13 cellular contexts compared by ENCODE assay signal in the genomic region with DNA sequence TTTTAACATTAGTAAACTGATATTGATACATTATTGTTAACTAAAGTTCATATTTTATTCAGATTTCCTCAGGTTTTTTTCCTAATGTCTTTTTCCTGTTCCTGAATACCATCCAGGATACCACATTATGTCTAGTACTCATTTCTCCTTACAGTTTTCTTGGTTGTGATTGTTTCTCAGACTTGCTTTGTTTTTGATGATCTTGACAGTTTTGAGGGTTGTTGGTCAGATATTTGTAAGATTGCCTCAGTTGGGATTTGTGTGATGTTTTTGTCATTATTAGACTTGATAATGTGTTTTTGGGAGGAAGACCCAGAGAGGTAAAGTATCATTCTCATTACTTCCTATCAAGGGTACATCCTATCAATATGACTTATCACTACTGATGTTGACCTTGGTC.
"Had no signal": no experiment of that assay in that cellular context is flagged by ENCODE, and none has a peak within 500 bp of the region (broad histone marks: within the 10 kb centered on the region; RNA-seq: fewer than 3 reads in every experiment).

No MANE protein-coding gene starts in this region.

- ATAC-seq: pancreas had no signal

- H3K36me3 ChIP-seq: breast epithelium, neural progenitor cell, pancreas had no signal

- H3K9ac ChIP-seq: neural progenitor cell had no signal

- H3K27ac Mint-ChIP-seq: activated naive CD8-positive, alpha-beta T cell treated with anti-CD3 and anti-CD28 coated beads, Interleukin-2, amount 10 ng/mL, durations not matched to agents 7 days and 5 days; activated T-helper 2 cell treated with anti-CD3 and anti-CD28 coated beads, Interferon-gamma antibody, Interleukin-2, Interleukin-4, amounts not matched to agents 10 μg/mL and 5 μg/mL and 100 μg/mL, durations not matched to agents 14 hours and 24 hours and 36 hours; neural progenitor cell; stimulated activated naive CD8-positive, alpha-beta T cell treated with anti-CD3 and anti-CD28 coated beads, Interleukin-15, Interleukin-2, amounts not matched to agents 100 ng/mL and 50 ng/mL, for 24 hours had no signal

- H2AFZ ChIP-seq: neural progenitor cell had no signal

- H3K4me3 Mint-ChIP-seq: activated naive CD8-positive, alpha-beta T cell treated with anti-CD3 and anti-CD28 coated beads, Interleukin-2, amount 10 ng/mL, durations not matched to agents 7 days and 5 days; neural progenitor cell; stimulated activated naive CD8-positive, alpha-beta T cell treated with anti-CD3 and anti-CD28 coated beads, Interleukin-15, Interleukin-2, amounts not matched to agents 100 ng/mL and 50 ng/mL, for 24 hours had no signal

- H3K27me3 ChIP-seq: breast epithelium, neural progenitor cell, pancreas, testis had no signal

- DNase-seq: activated CD4-positive, CD25-positive, alpha-beta regulatory T cell; activated naive CD8-positive, alpha-beta T cell treated with anti-CD3 and anti-CD28 coated beads, Interleukin-2, amount 10 ng/mL, durations not matched to agents 7 days and 5 days; aorta; foreskin melanocyte; head of caudate nucleus; left colon; pancreas; stimulated activated CD4-positive, alpha-beta T cell treated with anti-CD3 and anti-CD28 coated beads, Interleukin-2, amount 100 ng/mL, for 48 hours; testis had no signal

- H3K27ac ChIP-seq: breast epithelium, neural progenitor cell, pancreas, testis had no signal

- H3K4me1 ChIP-seq: breast epithelium, testis had no signal

- H3K4me3 ChIP-seq: breast epithelium, neural progenitor cell, pancreas, testis had no signal

- H3K9me3 ChIP-seq: breast epithelium, pancreas, testis had no signal

- H3K27me3 Mint-ChIP-seq: activated naive CD8-positive, alpha-beta T cell treated with anti-CD3 and anti-CD28 coated beads, Interleukin-2, amount 10 ng/mL, durations not matched to agents 7 days and 5 days; stimulated activated naive CD8-positive, alpha-beta T cell treated with anti-CD3 and anti-CD28 coated beads, Interleukin-15, Interleukin-2, amounts not matched to agents 100 ng/mL and 50 ng/mL, for 24 hours had no signal

- H3K4me2 ChIP-seq: neural progenitor cell had no signal
